16 cellular contexts compared by ENCODE assay signal in the genomic region with DNA sequence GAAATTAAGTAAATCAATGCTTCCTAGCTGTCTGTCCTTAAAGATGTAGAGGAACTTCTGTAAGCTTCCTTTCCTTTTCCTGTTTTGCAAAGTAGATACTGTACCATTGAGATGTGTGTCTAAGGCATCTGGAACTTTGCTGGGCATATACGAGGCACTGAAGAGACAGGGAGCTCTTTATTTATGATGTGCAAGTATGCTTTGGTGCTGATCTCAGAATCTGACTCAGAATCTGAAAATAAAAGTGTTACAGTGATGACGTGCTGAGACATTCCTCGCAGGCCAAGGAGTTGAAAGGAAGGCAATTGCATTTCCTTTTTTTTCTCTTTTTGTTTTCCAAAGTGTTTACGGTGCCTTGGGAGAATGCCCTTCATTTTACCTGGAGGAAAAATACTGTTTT.
DNase-seq lines count a peak whose midpoint lies in the region; ATAC-seq, FAIRE-seq and TF ChIP-seq lines count a peak whose summit lies in the region.
"Had no signal": no experiment of that assay in that cellular context is flagged by ENCODE, and none has a peak within 500 bp of the region (broad histone marks: within the 10 kb centered on the region; RNA-seq: fewer than 3 reads in every experiment).

No MANE protein-coding gene starts in this region.

- peaks cover 23% of the 10 kb centered on the region for H3K4me1 Mint-ChIP-seq in astrocyte (ENCODE audit: low read depth, unreplicated experiment)
- H3K4me1 Mint-ChIP-seq: activated CD4-positive, alpha-beta T cell treated with anti-CD3 and anti-CD28 coated beads for 36 hours had no signal

- peak overlapping the region; percentile 6 for H2AFZ ChIP-seq in astrocyte (ENCODE audit: low read depth, low read length)

- H3K27me3 ChIP-seq in astrocyte (ENCODE audit: insufficient read depth, low read length) (no peaks in the 10 kb centered on the region), foreskin keratinocyte (no peaks in the 10 kb centered on the region), gastroesophageal sphincter (no peaks in the 10 kb centered on the region)

- no peak overlapping the region for H3K4me3 Mint-ChIP-seq in astrocyte (ENCODE audit: unreplicated experiment)
- H3K4me3 Mint-ChIP-seq: activated CD4-positive, alpha-beta T cell treated with anti-CD3 and anti-CD28 coated beads for 36 hours had no signal

- no peak for TF ChIP-seq EP300 in A549 (IDR thresholded peaks at IDR 0.05)
- no peak for TF ChIP-seq EP300 in gastroesophageal sphincter (IDR thresholded peaks at IDR 0.05)

- WGBS in A549 (ENCODE audit: missing lambda C conversion rate): 8% methylated on average over 4 of the region's 4 CpGs
- 31 to 56% methylated on average over 4 of the region's 4 CpGs for whole genome bisulfite sequencing in gastroesophageal sphincter (ENCODE audit: low coverage in 1 of 2), 2 donors

- H3K27ac Mint-ChIP-seq in astrocyte (ENCODE audit: unreplicated experiment): peak overlapping the region; percentile 14
- H3K27ac Mint-ChIP-seq: activated CD4-positive, alpha-beta T cell treated with anti-CD3 and anti-CD28 coated beads for 36 hours; activated naive CD4-positive, alpha-beta T cell treated with anti-CD3 and anti-CD28 coated beads, Interleukin-2, amount 50 U/mL, for 72 hours had no signal

- no peak for TF ChIP-seq POLR2A in A549 (IDR thresholded peaks at IDR 0.05; ENCODE audit: low read length)
- no peak for TF ChIP-seq POLR2A in H54 (IDR thresholded peaks at IDR 0.05; ENCODE audit: low read depth, low read length)
- TF ChIP-seq POLR2A in gastroesophageal sphincter (IDR thresholded peaks at IDR 0.05): no peak

- H3K4me1 ChIP-seq in A549: peaks cover 7% of the 10 kb centered on the region; the same call in 1 of the 3 replicates
- H3K4me1 ChIP-seq in astrocyte (ENCODE audit: insufficient read depth, low read length): peaks cover 20% of the 10 kb centered on the region
- H3K4me1 ChIP-seq in foreskin keratinocyte: peaks cover 4% of the 10 kb centered on the region
- no peaks in the 10 kb centered on the region for H3K4me1 ChIP-seq in gastroesophageal sphincter

- ATAC-seq in A549 (peak in 1 of 2 experiments; percentile 34; a peak in 2 of 6 replicates), foreskin keratinocyte (peak; percentile 91), GM21360 (IDR thresholded peaks at IDR 0.05; ENCODE audit: unreplicated experiment) (no peak), gastroesophageal sphincter (no peak), HG03520 (IDR thresholded peaks at IDR 0.05; ENCODE audit: unreplicated experiment) (no peak)
- ATAC-seq: activated CD4-positive, alpha-beta T cell treated with anti-CD3 and anti-CD28 coated beads for 36 hours; activated naive CD4-positive, alpha-beta T cell treated with anti-CD3 and anti-CD28 coated beads, Interleukin-2, amount 50 U/mL, for 72 hours; left lobe of liver had no signal

- CTCF ChIA-PET in A549 (lab: Yijun Ruan, JAX): interaction anchor here (1.0 to 1.7 kb wide), 2 partner anchors 20 to 67 kb away, joined by 4 read pairs; no protein-coding TSS in a partner anchor

- DNase-seq in A549 (ENCODE audit: low read depth in 1 of 2, low spot score in 1 of 2) (peak in 1 of 2 experiments; percentile 22), H54 (ENCODE audit: insufficient read length, low spot score) (peak; percentile 14), astrocyte (ENCODE audit: low read depth) (peak; percentile 79), foreskin keratinocyte (peak; percentile 44 to 74), putamen (ENCODE audit: low spot score) (no peak)
- DNase-seq: activated CD4-positive, alpha-beta T cell treated with anti-CD3 and anti-CD28 coated beads for 36 hours; activated T-cell treated with anti-CD3 and anti-CD28 coated beads for 4 hours; hippocampal formation; SHP77; T1000 had no signal

- peak overlapping the region; percentile 7 for H3K9ac ChIP-seq in astrocyte (ENCODE audit: low read length)

- H3K36me3 Mint-ChIP-seq in astrocyte (ENCODE audit: low read depth, unreplicated experiment): no peaks in the 10 kb centered on the region
- H3K36me3 Mint-ChIP-seq: activated naive CD4-positive, alpha-beta T cell treated with anti-CD3 and anti-CD28 coated beads, Interleukin-2, amount 50 U/mL, for 72 hours had no signal

- TF ChIP-seq CTCF in A549 (IDR thresholded peaks at IDR 0.05): no peak
- TF ChIP-seq CTCF in astrocyte (IDR thresholded peaks at IDR 0.05; ENCODE audit: insufficient read depth, low read depth, low read length): no peak
- no peak for TF ChIP-seq CTCF in foreskin keratinocyte (conservative IDR thresholded peaks at IDR 0.05)
- no peak for TF ChIP-seq CTCF in gastroesophageal sphincter (IDR thresholded peaks at IDR 0.05)

- H3K4me2 ChIP-seq in A549 (peak overlapping the region; percentile 45), astrocyte (ENCODE audit: low read length) (peak overlapping the region; percentile 64)

- POLR2A ChIA-PET in A549 (lab: Yijun Ruan, JAX): no interaction called here

- no peak for FAIRE-seq in A549 (lab: Jason Lieb, UNC)
- peak; percentile 94 for FAIRE-seq in H54 (lab: Jason Lieb, UNC)
- FAIRE-seq in astrocyte (lab: Jason Lieb, UNC): peak; percentile 64
- FAIRE-seq: endothelial cell of umbilical vein had no signal

- no peaks in the 10 kb centered on the region for H3K79me2 ChIP-seq in astrocyte (ENCODE audit: insufficient read depth, low read length)

- H3K9me3 Mint-ChIP-seq in astrocyte (ENCODE audit: unreplicated experiment): no peaks in the 10 kb centered on the region
- H3K9me3 Mint-ChIP-seq: activated naive CD4-positive, alpha-beta T cell treated with anti-CD3 and anti-CD28 coated beads, Interleukin-2, amount 50 U/mL, for 72 hours had no signal

- H4K20me1 ChIP-seq in astrocyte (ENCODE audit: insufficient read depth, low read length): no peaks in the 10 kb centered on the region

- TF ChIP-seq RAD21 in A549 (conservative IDR thresholded peaks at IDR 0.05 in 1 of 2, IDR thresholded peaks at IDR 0.05 in 1 of 2): no peak

- no peaks in the 10 kb centered on the region for H3K9me3 ChIP-seq in A549
- no peaks in the 10 kb centered on the region for H3K9me3 ChIP-seq in astrocyte (ENCODE audit: insufficient read depth, low read depth, low read length)
- H3K9me3 ChIP-seq in gastroesophageal sphincter: no peaks in the 10 kb centered on the region

- H3K4me3 ChIP-seq in A549 (no peak overlapping the region), astrocyte (ENCODE audit: insufficient read depth, low read depth, low read length) (peak overlapping the region; percentile 2), gastroesophageal sphincter (no peak overlapping the region)

- H3K36me3 ChIP-seq in astrocyte (ENCODE audit: insufficient read depth, low read length) (no peaks in the 10 kb centered on the region), gastroesophageal sphincter (no peaks in the 10 kb centered on the region)

- H3K27me3 Mint-ChIP-seq in astrocyte (ENCODE audit: low read depth, unreplicated experiment): no peaks in the 10 kb centered on the region
- H3K27me3 Mint-ChIP-seq: activated CD4-positive, alpha-beta T cell treated with anti-CD3 and anti-CD28 coated beads for 36 hours had no signal

- H3K27ac ChIP-seq in A549 (no peak overlapping the region), astrocyte (ENCODE audit: low read depth, low read length) (peak overlapping the region; percentile 48), foreskin keratinocyte (no peak overlapping the region), gastroesophageal sphincter (no peak overlapping the region)

TF ChIP-seq in A549, 52 proteins besides CTCF, POLR2A, EP300 and RAD21 (continues in another document):
- no peak for TF ChIP-seq RFX5 (IDR thresholded peaks at IDR 0.05)
- no peak for TF ChIP-seq CHD4 (IDR thresholded peaks at IDR 0.05; ENCODE audit: borderline replicate concordance)
- TF ChIP-seq MAFK (IDR thresholded peaks at IDR 0.05; ENCODE audit: partially characterized antibody): no peak
- no peak for TF ChIP-seq RCOR1 (IDR thresholded peaks at IDR 0.05; ENCODE audit: low read depth, low read length)
- no peak for TF ChIP-seq NPAS2 (CRISPR knock-in tag; IDR thresholded peaks at IDR 0.05; ENCODE audit: borderline replicate concordance)
- TF ChIP-seq GATA3 (IDR thresholded peaks at IDR 0.05; ENCODE audit: borderline replicate concordance): no peak
- TF ChIP-seq, protein P1, sequence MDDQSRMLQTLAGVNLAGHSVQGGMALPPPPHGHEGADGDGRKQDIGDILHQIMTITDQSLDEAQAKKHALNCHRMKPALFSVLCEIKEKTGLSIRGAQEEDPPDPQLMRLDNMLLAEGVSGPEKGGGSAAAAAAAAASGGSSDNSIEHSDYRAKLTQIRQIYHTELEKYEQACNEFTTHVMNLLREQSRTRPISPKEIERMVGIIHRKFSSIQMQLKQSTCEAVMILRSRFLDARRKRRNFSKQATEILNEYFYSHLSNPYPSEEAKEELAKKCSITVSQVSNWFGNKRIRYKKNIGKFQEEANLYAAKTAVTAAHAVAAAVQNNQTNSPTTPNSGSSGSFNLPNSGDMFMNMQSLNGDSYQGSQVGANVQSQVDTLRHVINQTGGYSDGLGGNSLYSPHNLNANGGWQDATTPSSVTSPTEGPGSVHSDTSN (IDR thresholded peaks at IDR 0.05): no peak
- TF ChIP-seq RNF2 (IDR thresholded peaks at IDR 0.05; ENCODE audit: borderline replicate concordance, low read depth): no peak
- no peak for TF ChIP-seq ZFP36 (IDR thresholded peaks at IDR 0.05; ENCODE audit: borderline replicate concordance, partially characterized antibody)
- TF ChIP-seq PHF8 (IDR thresholded peaks at IDR 0.05; ENCODE audit: borderline replicate concordance, low read depth): no peak
- TF ChIP-seq CBX2 (IDR thresholded peaks at IDR 0.05; ENCODE audit: borderline replicate concordance, low read depth): no peak
- TF ChIP-seq, protein P2, sequence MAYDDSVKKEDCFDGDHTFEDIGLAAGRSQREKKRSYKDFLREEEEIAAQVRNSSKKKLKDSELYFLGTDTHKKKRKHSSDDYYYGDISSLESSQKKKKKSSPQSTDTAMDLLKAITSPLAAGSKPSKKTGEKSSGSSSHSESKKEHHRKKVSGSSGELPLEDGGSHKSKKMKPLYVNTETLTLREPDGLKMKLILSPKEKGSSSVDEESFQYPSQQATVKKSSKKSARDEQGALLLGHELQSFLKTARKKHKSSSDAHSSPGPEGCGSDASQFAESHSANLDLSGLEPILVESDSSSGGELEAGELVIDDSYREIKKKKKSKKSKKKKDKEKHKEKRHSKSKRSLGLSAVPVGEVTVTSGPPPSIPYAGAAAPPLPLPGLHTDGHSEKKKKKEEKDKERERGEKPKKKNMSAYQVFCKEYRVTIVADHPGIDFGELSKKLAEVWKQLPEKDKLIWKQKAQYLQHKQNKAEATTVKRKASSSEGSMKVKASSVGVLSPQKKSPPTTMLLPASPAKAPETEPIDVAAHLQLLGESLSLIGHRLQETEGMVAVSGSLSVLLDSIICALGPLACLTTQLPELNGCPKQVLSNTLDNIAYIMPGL (CRISPR knock-in tag; IDR thresholded peaks at IDR 0.05; ENCODE audit: borderline replicate concordance): no peak
